Comparison of ENCODE assay signal across 8 cellular contexts in the genomic region with DNA sequence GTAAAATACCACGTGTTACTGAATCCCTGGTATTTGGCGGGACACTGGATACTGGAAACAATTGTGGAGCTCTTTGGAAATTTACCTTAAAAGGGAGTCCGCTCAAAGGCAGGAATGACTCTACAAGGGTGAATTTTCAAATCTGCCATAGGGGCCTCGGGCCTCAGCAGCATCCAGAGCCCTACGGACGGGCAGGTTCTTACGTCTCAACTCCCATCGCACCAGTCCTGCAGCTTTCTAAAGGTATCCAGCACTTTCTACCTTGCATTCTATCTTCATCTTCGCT. TPM values are rescaled to one million over a fixed set of nuclear protein-coding genes. Genes with fewer than 3 reads are reported as not detected.
DNase-seq lines count a peak whose midpoint lies in the region; ATAC-seq and TF ChIP-seq lines count a peak whose summit lies in the region.

No MANE protein-coding gene starts in this region.

- no peaks in the 10 kb centered on the region for H4K20me1 ChIP-seq in KMS-11 (ENCODE audit: insufficient read depth)

- H3K4me1 ChIP-seq in A673 (ENCODE audit: insufficient read depth, low read length, poor library complexity, severe bottlenecking): peaks cover 35% of the 10 kb centered on the region
- peaks cover 47% of the 10 kb centered on the region for H3K4me1 ChIP-seq in KMS-11 (ENCODE audit: low read depth, poor library complexity, severe bottlenecking)
- peaks cover 4 to 29% of the 10 kb centered on the region in 2 donors for H3K4me1 ChIP-seq in muscle layer of duodenum (ENCODE audit: control insufficient read depth in 1 of 2, insufficient read depth in 2 of 2, low read length in 2 of 2)

- H3K36me3 ChIP-seq in A673 (ENCODE audit: insufficient read depth, low read length, poor library complexity, severe bottlenecking): peaks cover 35% of the 10 kb centered on the region
- peaks cover 24% of the 10 kb centered on the region; the same call in 1 of the 2 replicates for H3K36me3 ChIP-seq in KMS-11 (ENCODE audit: insufficient read depth)
- peaks cover 10 to 23% of the 10 kb centered on the region in 2 donors for H3K36me3 ChIP-seq in muscle layer of duodenum (ENCODE audit: control insufficient read depth in 1 of 2, insufficient read depth in 2 of 2, low read length in 2 of 2)

- peak overlapping the region; percentile 69 for H3K9ac ChIP-seq in KMS-11

- H2AFZ ChIP-seq in KMS-11 (ENCODE audit: low read depth): peak overlapping the region; percentile 90

- TSS peak; percentile 87 for BruUV-seq in A673 (replicated peaks; lab: Mats Ljungman, UMichigan)

- peaks cover 61% of the 10 kb centered on the region for H3K79me2 ChIP-seq in KMS-11 (ENCODE audit: insufficient read depth, low read depth)

- TF ChIP-seq CTCF in A673 (conservative IDR thresholded peaks at IDR 0.05; ENCODE audit: low read depth, low read length) (no peak), KMS-11 (conservative IDR thresholded peaks at IDR 0.05; ENCODE audit: low read depth, low read length) (no peak), choroid plexus epithelial cell (conservative IDR thresholded peaks at IDR 0.05; ENCODE audit: low read depth, low read length) (no peak)

- intact Hi-C loops in A673 (cut with micrococcal nuclease; ENCODE audit: unreplicated experiment): no loop called here

- POLR2A ChIA-PET in A673 (lab: Charles Lee; ENCODE audit: low non-redundant PET): interaction anchor here (0.5 to 1.0 kb wide), 4 partner anchors 17 to 440 kb away, joined by 3 to 5 read pairs (median 3); no protein-coding TSS in a partner anchor

- no peak for ATAC-seq in HG02885 (IDR thresholded peaks at IDR 0.05; ENCODE audit: poor library complexity, unreplicated experiment)
- no peak for ATAC-seq in HG02884 (IDR thresholded peaks at IDR 0.05; ENCODE audit: unreplicated experiment)

- H3K4me3 ChIP-seq in A673 (ENCODE audit: low read depth, low read length, poor library complexity, severe bottlenecking) (peak overlapping the region; percentile 90), KMS-11 (IDR thresholded peaks at IDR 0.05; ENCODE audit: insufficient read depth, low read depth, low read length) (no peak overlapping the region), choroid plexus epithelial cell (ENCODE audit: low read depth, low read length) (peak overlapping the region; percentile 97), muscle layer of duodenum (ENCODE audit: low read depth in 1 of 2, low read length in 2 of 2) (peak overlapping the region; percentile 85 to 94)

- CTCF ChIA-PET in A673 (lab: Charles Lee): interaction anchor here (0.7 to 1.1 kb wide), 2 partner anchors 10 to 410 kb away, joined by 3 read pairs; no protein-coding TSS in a partner anchor

- H3K9me3 ChIP-seq in A673 (ENCODE audit: low read depth, low read length, poor library complexity, severe bottlenecking) (no peaks in the 10 kb centered on the region), muscle layer of duodenum (ENCODE audit: control insufficient read depth in 1 of 2, low read length in 2 of 2) (no peaks in the 10 kb centered on the region)

- H3K4me2 ChIP-seq in KMS-11: peak overlapping the region; percentile 87

- DNase-seq in A673 (ENCODE audit: low spot score) (no peak), choroid plexus epithelial cell (ENCODE audit: low read depth) (no peak), SIG-M5 treated with dmso at 0.1 percent for 504 hours (lab: John Stamatoyannopoulos, UW; ENCODE audit: unreplicated experiment) (no peak)
- DNase-seq in stimulated activated CD4-positive, alpha-beta T cell treated with anti-CD3 and anti-CD28 coated beads, Interleukin-4, amount 100 ng/mL, for 1 hour: no peak

- H3K27me3 ChIP-seq in A673 (replicated peaks; ENCODE audit: insufficient read depth, low read depth, low read length, poor library complexity) (no peaks in the 10 kb centered on the region), KMS-11 (ENCODE audit: insufficient read depth, low read depth) (no peaks in the 10 kb centered on the region), muscle layer of duodenum (ENCODE audit: low read depth, low read length) (no peaks in the 10 kb centered on the region)

- H3K27ac ChIP-seq in A673 (ENCODE audit: low read depth, low read length, poor library complexity, severe bottlenecking) (peak overlapping the region; percentile 92), KMS-11 (peak overlapping the region; percentile 60), muscle layer of duodenum (ENCODE audit: low read length) (peak overlapping the region; percentile 90)

RNA-seq across cellular contexts. Expression of a gene that starts 0.2 kb away (rescaled TPM):
- total RNA-seq in A673 (2021): 59.0 and 83.8 TPM in 2 replicates

RNA-seq across cellular contexts. Expression of a gene that starts 0.6 kb away (rescaled TPM):
- total RNA-seq in A673 (2021): 321 and 359 TPM in 2 replicates

RNA-seq across cellular contexts. Expression of a gene that starts 13.1 kb away (rescaled TPM):
- total RNA-seq in A673 (2021): 157 and 159 TPM in 2 replicates

RNA-seq across cellular contexts. Expression of a gene that starts 41.8 kb away (rescaled TPM):
- total RNA-seq in A673 (2021): 2.0 and 2.3 TPM in 2 replicates

RNA-seq across cellular contexts. Expression of a gene that starts 55.3 kb away (rescaled TPM):
- 494 and 533 TPM in 2 replicates for total RNA-seq in A673 (2021)
